In genomic region chr4:112003508-112003907, GRCh38 we compare ENCODE assay signal across 17 cellular contexts.
DNase-seq lines count a peak whose midpoint lies in the region; ATAC-seq and TF ChIP-seq lines count a peak whose summit lies in the region.
"Had no signal": no experiment of that assay in that cellular context is flagged by ENCODE, and none has a peak within 500 bp of the region (broad histone marks: within the 10 kb centered on the region; RNA-seq: fewer than 3 reads in every experiment).

No MANE protein-coding gene starts in this region.

- no peaks in the 10 kb centered on the region for H3K36me3 ChIP-seq in esophagus squamous epithelium
- H3K36me3 ChIP-seq: BLaER1 treated with 17β-estradiol and CSF1 and Interleukin-3, amounts not matched to agents 10 nM and 100 nM; HAP-1 had no signal

- ATAC-seq in HG02642 (IDR thresholded peaks at IDR 0.05; ENCODE audit: poor library complexity, unreplicated experiment) = no peak
- ATAC-seq: CD8-positive, alpha-beta T cell; GM12878 had no signal

- DNase-seq in Caki2 (ENCODE audit: low read depth) (peak; percentile 0), HPDE6-E6E7 (ENCODE audit: extremely low spot score) (peak; percentile 45), epithelial cell of esophagus (ENCODE audit: low read depth) (peak; percentile 56), esophagus squamous epithelium (lab: John Stamatoyannopoulos, UW) (no peak), occipital lobe (lab: John Stamatoyannopoulos, UW) (no peak), NCI-H1048 (lab: John Stamatoyannopoulos, UW) (no peak)
- DNase-seq: CD8-positive, alpha-beta T cell; DMS 273 treated with DMSO at 0.1 percent for 48 hours; DMS53; DND-41; EL; IMR-90 had no signal

- H3K4me3 ChIP-seq in epithelial cell of esophagus (ENCODE audit: low read length) (no peak overlapping the region), esophagus squamous epithelium (no peak overlapping the region)
- H3K4me3 ChIP-seq: BLaER1 treated with 17β-estradiol and CSF1 and Interleukin-3, amounts not matched to agents 10 nM and 100 nM; GM12878; HAP-1 had no signal

- intact Hi-C loops in esophagus squamous epithelium (cut with DNase I) = no loop called here

- H3K27me3 ChIP-seq in esophagus squamous epithelium = no peaks in the 10 kb centered on the region
- H3K27me3 ChIP-seq: BLaER1 treated with 17β-estradiol and CSF1 and Interleukin-3, amounts not matched to agents 10 nM and 100 nM had no signal

- TF ChIP-seq POLR2A in esophagus squamous epithelium (IDR thresholded peaks at IDR 0.05) = no peak

- H3K27ac ChIP-seq in esophagus squamous epithelium = peak overlapping the region in 3 of 4 donors; percentile 62 to 84 (median 72)
- H3K27ac ChIP-seq: BLaER1 treated with 17β-estradiol and CSF1 and Interleukin-3, amounts not matched to agents 10 nM and 100 nM; HL-60 had no signal

- peaks cover 0 to 55% (median 20%) of the 10 kb centered on the region in 3 donors for H3K4me1 ChIP-seq in esophagus squamous epithelium
- H3K4me1 ChIP-seq: BLaER1 treated with 17β-estradiol and CSF1 and Interleukin-3, amounts not matched to agents 10 nM and 100 nM had no signal

- TF ChIP-seq CTCF in epithelial cell of esophagus (IDR thresholded peaks at IDR 0.05; ENCODE audit: insufficient read depth, low read depth, low read length, missing control alignments) = no peak
- no peak for TF ChIP-seq CTCF in esophagus squamous epithelium (IDR thresholded peaks at IDR 0.05)

- in situ Hi-C loops in Caki2 (cut with HindIII; ENCODE audit: low pct_unique_long_range_greater_than_20kb, low sequenced_read_pairs) = no loop called here

- no peaks in the 10 kb centered on the region for H3K9me3 ChIP-seq in esophagus squamous epithelium
- H3K9me3 ChIP-seq: BLaER1 treated with 17β-estradiol and CSF1 and Interleukin-3, amounts not matched to agents 10 nM and 100 nM; HAP-1 had no signal

- WGBS in esophagus squamous epithelium, 2 donors = 30 to 58% methylated on average over 2 of the region's 2 CpGs

Comparison
In these comparisons a context has a peak if more than half of its experiments do, and no peak if none do; other contexts are left out.
1. DNase-seq: peak in Caki2 (single experiment), HPDE6-E6E7 (single experiment) and epithelial cell of esophagus (single experiment); none in esophagus squamous epithelium (single experiment), occipital lobe (single experiment) and NCI-H1048 (single experiment).